In genomic region chr12:57658890-57659289, GRCh38 we compare ENCODE assay signal across 33 cellular contexts.
"Had no signal": no experiment of that assay in that cellular context is flagged by ENCODE, and none has a peak within 500 bp of the region (broad histone marks: within the 10 kb centered on the region; RNA-seq: fewer than 3 reads in every experiment).

No MANE protein-coding gene starts in this region.

- H3K4me3 ChIP-seq: MG63 had no signal

- H3K27me3 ChIP-seq: MG63 had no signal

- DNase-seq: Kasumi-1, MG63, MM.1S, MV-4-11, NCI-H1048, NCI-H1092, NCI-H1092 treated with DMSO at 0.1 percent for 48 hours, NCI-H1105, NCI-H1105 treated with DMSO at 0.1 percent for 48 hours, NCI-H1417, NCI-H1417 treated with DMSO at 0.1 percent for 48 hours, NCI-H1436, NCI-H1436 treated with DMSO at 0.1 percent for 48 hours, NCI-H146, NCI-H1694, NCI-H1694 treated with DMSO at 0.1 percent for 48 hours, NCI-H187, NCI-H187 treated with DMSO at 0.1 percent for 48 hours, NCI-H1930, NCI-H2029, NCI-H2029 treated with DMSO at 0.1 percent for 48 hours, NCI-H2081, NCI-H2081 treated with DMSO at 0.1 percent for 48 hours, NCI-H2107, NCI-H2171, NCI-H2171 treated with DMSO at 0.1 percent for 48 hours, NCI-H2227 treated with DMSO at 0.1 percent for 48 hours, NCI-H226, NCI-H345, NCI-H446, NCI-H446 treated with DMSO at 0.1 percent for 48 hours, NCI-H510A, NCI-H510A treated with DMSO at 0.1 percent for 48 hours had no signal

- H3K36me3 ChIP-seq: MG63 had no signal
